Comparison of ENCODE assay signal across 2 cellular contexts in genomic region chr14:52124791-52125661, GRCh38.
A peak's percentile ranks its signal among the peaks of the same experiment; 100 is the strongest.
TF ChIP-seq lines count a peak whose summit lies in the region.

No MANE protein-coding gene starts in this region.

TF ChIP-seq in A549, 52 proteins besides CTCF, POLR2A, EP300 and RAD21 (continued from another document):
- TF ChIP-seq, protein P1, sequence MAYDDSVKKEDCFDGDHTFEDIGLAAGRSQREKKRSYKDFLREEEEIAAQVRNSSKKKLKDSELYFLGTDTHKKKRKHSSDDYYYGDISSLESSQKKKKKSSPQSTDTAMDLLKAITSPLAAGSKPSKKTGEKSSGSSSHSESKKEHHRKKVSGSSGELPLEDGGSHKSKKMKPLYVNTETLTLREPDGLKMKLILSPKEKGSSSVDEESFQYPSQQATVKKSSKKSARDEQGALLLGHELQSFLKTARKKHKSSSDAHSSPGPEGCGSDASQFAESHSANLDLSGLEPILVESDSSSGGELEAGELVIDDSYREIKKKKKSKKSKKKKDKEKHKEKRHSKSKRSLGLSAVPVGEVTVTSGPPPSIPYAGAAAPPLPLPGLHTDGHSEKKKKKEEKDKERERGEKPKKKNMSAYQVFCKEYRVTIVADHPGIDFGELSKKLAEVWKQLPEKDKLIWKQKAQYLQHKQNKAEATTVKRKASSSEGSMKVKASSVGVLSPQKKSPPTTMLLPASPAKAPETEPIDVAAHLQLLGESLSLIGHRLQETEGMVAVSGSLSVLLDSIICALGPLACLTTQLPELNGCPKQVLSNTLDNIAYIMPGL (CRISPR knock-in tag; IDR thresholded peaks at IDR 0.05; ENCODE audit: borderline replicate concordance), result no peak
- no peak for TF ChIP-seq CEBPB (IDR thresholded peaks at IDR 0.05)
- no peak for TF ChIP-seq ZFP36 (IDR thresholded peaks at IDR 0.05; ENCODE audit: borderline replicate concordance, partially characterized antibody)
- TF ChIP-seq, protein P2, sequence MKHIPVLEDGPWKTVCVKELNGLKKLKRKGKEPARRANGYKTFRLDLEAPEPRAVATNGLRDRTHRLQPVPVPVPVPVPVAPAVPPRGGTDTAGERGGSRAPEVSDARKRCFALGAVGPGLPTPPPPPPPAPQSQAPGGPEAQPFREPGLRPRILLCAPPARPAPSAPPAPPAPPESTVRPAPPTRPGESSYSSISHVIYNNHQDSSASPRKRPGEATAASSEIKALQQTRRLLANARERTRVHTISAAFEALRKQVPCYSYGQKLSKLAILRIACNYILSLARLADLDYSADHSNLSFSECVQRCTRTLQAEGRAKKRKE (CRISPR knock-in tag; IDR thresholded peaks at IDR 0.05; ENCODE audit: low read depth), result no peak
- TF ChIP-seq MAX (IDR thresholded peaks at IDR 0.05), result no peak
- TF ChIP-seq EHF (CRISPR knock-in tag; IDR thresholded peaks at IDR 0.05), result no peak
- no peak for TF ChIP-seq ESRRA (IDR thresholded peaks at IDR 0.05; ENCODE audit: borderline replicate concordance, low read length)
- TF ChIP-seq SREBF2 (IDR thresholded peaks at IDR 0.05), result no peak
- no peak for TF ChIP-seq CHD2 (IDR thresholded peaks at IDR 0.05; ENCODE audit: low read length, partially characterized antibody)
- TF ChIP-seq HEYL (CRISPR knock-in tag; IDR thresholded peaks at IDR 0.05), result no peak
- TF ChIP-seq MAZ (IDR thresholded peaks at IDR 0.05; ENCODE audit: borderline replicate concordance, low read depth, low read length), result no peak
- no peak for TF ChIP-seq NR3C1 (IDR thresholded peaks at IDR 0.05)
- no peak for TF ChIP-seq JUN (IDR thresholded peaks at IDR 0.05)
- TF ChIP-seq, protein P3, sequence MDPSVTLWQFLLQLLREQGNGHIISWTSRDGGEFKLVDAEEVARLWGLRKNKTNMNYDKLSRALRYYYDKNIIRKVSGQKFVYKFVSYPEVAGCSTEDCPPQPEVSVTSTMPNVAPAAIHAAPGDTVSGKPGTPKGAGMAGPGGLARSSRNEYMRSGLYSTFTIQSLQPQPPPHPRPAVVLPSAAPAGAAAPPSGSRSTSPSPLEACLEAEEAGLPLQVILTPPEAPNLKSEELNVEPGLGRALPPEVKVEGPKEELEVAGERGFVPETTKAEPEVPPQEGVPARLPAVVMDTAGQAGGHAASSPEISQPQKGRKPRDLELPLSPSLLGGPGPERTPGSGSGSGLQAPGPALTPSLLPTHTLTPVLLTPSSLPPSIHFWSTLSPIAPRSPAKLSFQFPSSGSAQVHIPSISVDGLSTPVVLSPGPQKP (IDR thresholded peaks at IDR 0.05; ENCODE audit: low read depth, low read length), result no peak
- TF ChIP-seq HOXB5 (CRISPR knock-in tag; IDR thresholded peaks at IDR 0.05), result no peak
- TF ChIP-seq, protein P4, sequence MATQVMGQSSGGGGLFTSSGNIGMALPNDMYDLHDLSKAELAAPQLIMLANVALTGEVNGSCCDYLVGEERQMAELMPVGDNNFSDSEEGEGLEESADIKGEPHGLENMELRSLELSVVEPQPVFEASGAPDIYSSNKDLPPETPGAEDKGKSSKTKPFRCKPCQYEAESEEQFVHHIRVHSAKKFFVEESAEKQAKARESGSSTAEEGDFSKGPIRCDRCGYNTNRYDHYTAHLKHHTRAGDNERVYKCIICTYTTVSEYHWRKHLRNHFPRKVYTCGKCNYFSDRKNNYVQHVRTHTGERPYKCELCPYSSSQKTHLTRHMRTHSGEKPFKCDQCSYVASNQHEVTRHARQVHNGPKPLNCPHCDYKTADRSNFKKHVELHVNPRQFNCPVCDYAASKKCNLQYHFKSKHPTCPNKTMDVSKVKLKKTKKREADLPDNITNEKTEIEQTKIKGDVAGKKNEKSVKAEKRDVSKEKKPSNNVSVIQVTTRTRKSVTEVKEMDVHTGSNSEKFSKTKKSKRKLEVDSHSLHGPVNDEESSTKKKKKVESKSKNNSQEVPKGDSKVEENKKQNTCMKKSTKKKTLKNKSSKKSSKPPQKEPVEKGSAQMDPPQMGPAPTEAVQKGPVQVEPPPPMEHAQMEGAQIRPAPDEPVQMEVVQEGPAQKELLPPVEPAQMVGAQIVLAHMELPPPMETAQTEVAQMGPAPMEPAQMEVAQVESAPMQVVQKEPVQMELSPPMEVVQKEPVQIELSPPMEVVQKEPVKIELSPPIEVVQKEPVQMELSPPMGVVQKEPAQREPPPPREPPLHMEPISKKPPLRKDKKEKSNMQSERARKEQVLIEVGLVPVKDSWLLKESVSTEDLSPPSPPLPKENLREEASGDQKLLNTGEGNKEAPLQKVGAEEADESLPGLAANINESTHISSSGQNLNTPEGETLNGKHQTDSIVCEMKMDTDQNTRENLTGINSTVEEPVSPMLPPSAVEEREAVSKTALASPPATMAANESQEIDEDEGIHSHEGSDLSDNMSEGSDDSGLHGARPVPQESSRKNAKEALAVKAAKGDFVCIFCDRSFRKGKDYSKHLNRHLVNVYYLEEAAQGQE (IDR thresholded peaks at IDR 0.05), result no peak

TF ChIP-seq in H1, 55 proteins besides CTCF, POLR2A, EP300 and RAD21 (continued from another document):
- TF ChIP-seq, protein P5, sequence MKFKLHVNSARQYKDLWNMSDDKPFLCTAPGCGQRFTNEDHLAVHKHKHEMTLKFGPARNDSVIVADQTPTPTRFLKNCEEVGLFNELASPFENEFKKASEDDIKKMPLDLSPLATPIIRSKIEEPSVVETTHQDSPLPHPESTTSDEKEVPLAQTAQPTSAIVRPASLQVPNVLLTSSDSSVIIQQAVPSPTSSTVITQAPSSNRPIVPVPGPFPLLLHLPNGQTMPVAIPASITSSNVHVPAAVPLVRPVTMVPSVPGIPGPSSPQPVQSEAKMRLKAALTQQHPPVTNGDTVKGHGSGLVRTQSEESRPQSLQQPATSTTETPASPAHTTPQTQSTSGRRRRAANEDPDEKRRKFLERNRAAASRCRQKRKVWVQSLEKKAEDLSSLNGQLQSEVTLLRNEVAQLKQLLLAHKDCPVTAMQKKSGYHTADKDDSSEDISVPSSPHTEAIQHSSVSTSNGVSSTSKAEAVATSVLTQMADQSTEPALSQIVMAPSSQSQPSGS (IDR thresholded peaks at IDR 0.05; ENCODE audit: low read length), result no peak
- TF ChIP-seq ZNF274 (IDR thresholded peaks at IDR 0.05; ENCODE audit: borderline replicate concordance, extremely low read depth, low read length), result no peak
- TF ChIP-seq POU5F1 (IDR thresholded peaks at IDR 0.05; ENCODE audit: low read depth, low read length), result 0 out of 2 replicates have a peak, but pooled peaks have one; percentile 1
- TF ChIP-seq POLR2AphosphoS5 (IDR thresholded peaks at IDR 0.05; ENCODE audit: low read depth, low read length), result no peak
